In genomic region chr15:89665449-89666146, GRCh38 we compare ENCODE assay signal across 8 cellular contexts. TPM values are rescaled to one million over a fixed set of nuclear protein-coding genes. Genes with fewer than 3 reads are reported as not detected.
DNase-seq lines count a peak whose midpoint lies in the region; ATAC-seq, FAIRE-seq and TF ChIP-seq lines count a peak whose summit lies in the region.
"Had no signal": no experiment of that assay in that cellular context is flagged by ENCODE, and none has a peak within 500 bp of the region (broad histone marks: within the 10 kb centered on the region; RNA-seq: fewer than 3 reads in every experiment).

No MANE protein-coding gene starts in this region.

- no peaks in the 10 kb centered on the region for H3K79me2 ChIP-seq in HepG2 (ENCODE audit: insufficient read depth, low read length)

- H3K36me3 ChIP-seq in HepG2 (replicated peaks in 1 of 2; ENCODE audit: control insufficient read depth in 1 of 2, insufficient read depth in 2 of 2, low read length in 2 of 2) (no peaks in the 10 kb centered on the region), thyroid gland (no peaks in the 10 kb centered on the region)

- peaks cover 9% of the 10 kb centered on the region for H3K4me1 Mint-ChIP-seq in dendritic cell treated with granulocyte-macrophage colony-stimulating factor and Interleukin-4, amounts not matched to agents 40 ng/mL and 50 ng/mL, for 4 days (ENCODE audit: low read depth)

- H3K9me3 ChIP-seq in HepG2 (ENCODE audit: low read length), result no peaks in the 10 kb centered on the region
- H3K9me3 ChIP-seq in thyroid gland, result no peaks in the 10 kb centered on the region

- TF ChIP-seq POLR2A in HepG2 (IDR thresholded peaks at IDR 0.05; ENCODE audit: insufficient read depth in 1 of 2, low read depth in 2 of 2, low read length in 2 of 2), result no peak
- peak in 1 of 2 donors; percentile 35 for TF ChIP-seq POLR2A in thyroid gland (IDR thresholded peaks at IDR 0.05)

- H3K9me3 Mint-ChIP-seq in dendritic cell treated with granulocyte-macrophage colony-stimulating factor and Interleukin-4, amounts not matched to agents 40 ng/mL and 50 ng/mL, for 4 days, result no peaks in the 10 kb centered on the region
- H3K9me3 Mint-ChIP-seq: T-helper 1 cell treated with Interleukin-12 subunit alpha and Interleukin-12 subunit beta and Interleukin-4 antibody, amounts not matched to agents 30 μg/mL and 1 μg/mL, for 36 hours had no signal

- no peak for FAIRE-seq in HepG2 (lab: Jason Lieb, UNC)

- 66% methylated on average over 45 of the region's 72 CpGs for WGBS in HepG2 (ENCODE audit: low lambda C conversion rate)
- 1 to 12% methylated on average over 15 to 25 of the region's 72 CpGs for WGBS in thyroid gland, 2 donors

- H3K27ac ChIP-seq in HepG2 (ENCODE audit: extremely low read length, insufficient read depth, low read length), result no peak overlapping the region
- H3K27ac ChIP-seq in thyroid gland, result peak overlapping the region; percentile 78 to 87 (median 81)

- TF ChIP-seq CTCF in HepG2 (CRISPR knock-in tag; IDR thresholded peaks at IDR 0.05), result no peak
- no peak for TF ChIP-seq CTCF in thyroid gland (IDR thresholded peaks at IDR 0.05)

- TF ChIP-seq EP300 in HepG2 (IDR thresholded peaks at IDR 0.05; ENCODE audit: low read depth in 2 of 2, low read length in 2 of 2) (no peak), HepG2 (CRISPR knock-in tag; IDR thresholded peaks at IDR 0.05; ENCODE audit: borderline replicate concordance) (no peak)

- ATAC-seq in GM19372 (IDR thresholded peaks at IDR 0.05; ENCODE audit: low read depth, unreplicated experiment) (peak; percentile 76), HepG2 (peak; percentile 68), HG03196 (IDR thresholded peaks at IDR 0.05; ENCODE audit: unreplicated experiment) (no peak)

- POLR2A ChIA-PET in HepG2 (lab: Yijun Ruan, JAX), result interaction anchor here (0.9 to 1.1 kb wide), 3 partner anchors 9 to 11 kb away, joined by 3 to 4 read pairs (median 3); no protein-coding TSS in a partner anchor

- peaks cover 30% of the 10 kb centered on the region for H3K27me3 Mint-ChIP-seq in dendritic cell treated with granulocyte-macrophage colony-stimulating factor and Interleukin-4, amounts not matched to agents 40 ng/mL and 50 ng/mL, for 4 days

- in situ Hi-C loops in HepG2 (cut with HindIII; ENCODE audit: extremely low pct_ligation_motif_present, low pct_unique_long_range_greater_than_20kb), result no loop called here

- peak; percentile 30 for DNase-seq in NCI-H460 (ENCODE audit: extremely low read depth, low read depth)
- no peak for DNase-seq in HepG2 (ENCODE audit: low spot score)
- peak; percentile 48 to 50 for DNase-seq in thyroid gland
- no peak for DNase-seq in kidney glomerular epithelial cell (lab: John Stamatoyannopoulos, UW)

- H2AFZ ChIP-seq in HepG2 (ENCODE audit: low read length), result no peak overlapping the region

- no peaks in the 10 kb centered on the region for H4K20me1 ChIP-seq in HepG2 (ENCODE audit: insufficient read depth, low read length)

- H3K36me3 Mint-ChIP-seq in dendritic cell treated with granulocyte-macrophage colony-stimulating factor and Interleukin-4, amounts not matched to agents 40 ng/mL and 50 ng/mL, for 4 days (ENCODE audit: low read depth), result no peaks in the 10 kb centered on the region

- H3K4me1 ChIP-seq in HepG2 (ENCODE audit: insufficient read depth, low read length) (peaks cover 28% of the 10 kb centered on the region), thyroid gland (peaks cover 18 to 29% of the 10 kb centered on the region in 2 donors)

- H3K4me3 ChIP-seq in HepG2 (replicated peaks in 1 of 3; ENCODE audit: insufficient read depth in 1 of 3, low read depth in 2 of 3, low read length in 3 of 3), result peak overlapping the region; percentile 34 to 65 (median 44); a peak in 5 of 6 replicates
- peak overlapping the region in 1 of 3 donors; percentile 25 for H3K4me3 ChIP-seq in thyroid gland (replicated peaks in 1 of 3)

- H3K27me3 ChIP-seq in HepG2 (ENCODE audit: control insufficient read depth in 1 of 2, insufficient read depth in 2 of 2, low read length in 2 of 2) (peaks cover 0 to 1% of the 10 kb centered on the region in 2 experiments; a peak in 1 of 5 replicates), thyroid gland (no peaks in the 10 kb centered on the region)

- TF ChIP-seq RAD21 in HepG2 (CRISPR knock-in tag; IDR thresholded peaks at IDR 0.05), result no peak

- BruUV-seq in HepG2 (replicated peaks; lab: Mats Ljungman, UMichigan), result no TSS peak

- H3K4me2 ChIP-seq in HepG2 (ENCODE audit: low read depth, low read length), result peak overlapping the region; percentile 67

- intact Hi-C loops in dendritic cell treated with granulocyte-macrophage colony-stimulating factor and Interleukin-4, amounts not matched to agents 40 ng/mL and 50 ng/mL, for 4 days (cut with micrococcal nuclease), result no loop called here
- intact Hi-C loops in HepG2 (cut with micrococcal nuclease; ENCODE audit: unreplicated experiment) (no loop called here), thyroid gland (cut with DNase I) (no loop called here)

- CTCF ChIA-PET in HepG2 (lab: Yijun Ruan, JAX; ENCODE audit: low intra/inter-chr PET ratio, low total read pairs), result no interaction called here

- 0 out of 2 replicates have a peak overlapping the region, but pooled peaks have one; percentile 8 for H3K9ac ChIP-seq in HepG2 (ENCODE audit: insufficient read depth, low read depth, low read length)

- peak overlapping the region; percentile 62 for H3K27ac Mint-ChIP-seq in dendritic cell treated with granulocyte-macrophage colony-stimulating factor and Interleukin-4, amounts not matched to agents 40 ng/mL and 50 ng/mL, for 4 days
- H3K27ac Mint-ChIP-seq: T-helper 1 cell treated with Interleukin-12 subunit alpha and Interleukin-12 subunit beta and Interleukin-4 antibody, amounts not matched to agents 30 μg/mL and 1 μg/mL, for 36 hours had no signal

- H3K4me3 Mint-ChIP-seq in dendritic cell treated with granulocyte-macrophage colony-stimulating factor and Interleukin-4, amounts not matched to agents 40 ng/mL and 50 ng/mL, for 4 days, result peak overlapping the region; percentile 58

RNA-seq across cellular contexts. Expression of gene KIF7, which starts 10.3 kb away (rescaled TPM):
- total RNA-seq in NCI-H460 (2014; rRNA removed; shearing (Covaris generic)), result 1.9 and 2.6 TPM in 2 replicates
- polyA plus RNA-seq in NCI-H460 (2014; cell fraction: nucleus; rRNA removed), result 2.0 and 4.5 TPM in 2 replicates
- total RNA-seq in HepG2 (2016; rRNA removed; fragmentation: Illumina TruSeq; extraction: Trizol), result 4.4 and 6.2 TPM in 2 replicates
- 0.26 and 0.40 TPM in 2 replicates for total RNA-seq in HepG2 (2016; cell fraction: cytosol; rRNA removed; fragmentation: Illumina TruSeq; extraction: Trizol; ENCODE audit: low read depth)
- total RNA-seq in HepG2 (2016; cell fraction: insoluble cytoplasmic fraction; rRNA removed; fragmentation: Illumina TruSeq; extraction: Trizol), result 3.6 and 6.7 TPM in 2 replicates
- total RNA-seq in HepG2 (2016; cell fraction: membrane; rRNA removed; fragmentation: Illumina TruSeq; extraction: Trizol), result 0.65 and 0.86 TPM in 2 replicates
- 4.7 and 7.0 TPM in 2 replicates for total RNA-seq in HepG2 (2016; cell fraction: nucleus; rRNA removed; fragmentation: Illumina TruSeq; extraction: Trizol)
- 1.5 and 2.2 TPM in 2 replicates for polyA plus RNA-seq in HepG2 (2011; rRNA removed)
- polyA plus RNA-seq in HepG2 (2011; cell fraction: cytosol; rRNA removed), result 1.0 and 1.3 TPM in 2 replicates
- 7.0 and 11.6 TPM in 2 replicates for polyA plus RNA-seq in HepG2 (2011; cell fraction: nucleus; rRNA removed)
- 1.1 and 1.2 TPM in 2 replicates for polyA plus RNA-seq in HepG2 (2012)
- polyA plus RNA-seq in HepG2 (2016; cell fraction: cytosol; fragmentation: Illumina TruSeq; extraction: Trizol; ENCODE audit: low read depth), result 0.14 and 0.16 TPM in 2 replicates
- polyA plus RNA-seq in HepG2 (2016; cell fraction: insoluble cytoplasmic fraction; fragmentation: Illumina TruSeq; extraction: Trizol; ENCODE audit: low read depth), result 3.4 and 4.0 TPM in 2 replicates
- 0.29 and 0.38 TPM in 2 replicates for polyA plus RNA-seq in HepG2 (2016; cell fraction: membrane; fragmentation: Illumina TruSeq; extraction: Trizol; ENCODE audit: low read depth)
- 12.8 and 16.5 TPM in 2 replicates for polyA plus RNA-seq in HepG2 (2016; cell fraction: nucleus; fragmentation: Illumina TruSeq; extraction: Trizol; ENCODE audit: insufficient read depth, low read depth)
- 0.21 and 4.1 TPM in 2 replicates for polyA minus RNA-seq in HepG2 (2011; rRNA and poly(A)+ RNA removed; ENCODE audit: low replicate concordance)
- 0.89 and 1.2 TPM in 2 replicates for polyA minus RNA-seq in HepG2 (2011; cell fraction: cytosol; rRNA and poly(A)+ RNA removed)
- polyA minus RNA-seq in HepG2 (2011; cell fraction: nucleus; rRNA and poly(A)+ RNA removed), result 3.3 and 3.5 TPM in 2 replicates
- total RNA-seq in thyroid gland, result 10 to 100 TPM in 1 of 4 donors, 1 to 10 TPM in 3; 6.8 to 10.1 (median 8.3) TPM

RNA-seq across cellular contexts. Expression of gene PLIN1, which starts 13.6 kb away (rescaled TPM):
- total RNA-seq in NCI-H460 (2014; rRNA removed; shearing (Covaris generic)), result 0.40 and 0.52 TPM in 2 replicates
- 0.23 and 0.47 TPM in 2 replicates for polyA plus RNA-seq in NCI-H460 (2014; cell fraction: nucleus; rRNA removed)
- total RNA-seq in HepG2 (2016; rRNA removed; fragmentation: Illumina TruSeq; extraction: Trizol) (0.73 and 1.2 TPM in 2 replicates), thyroid gland (1 to 10 TPM; 3.3 to 9.9 (median 6.0) TPM)
- 0.71 TPM in 2 replicates for total RNA-seq in HepG2 (2016; cell fraction: cytosol; rRNA removed; fragmentation: Illumina TruSeq; extraction: Trizol; ENCODE audit: low read depth)
- 0.65 and 1.4 TPM in 2 replicates for total RNA-seq in HepG2 (2016; cell fraction: insoluble cytoplasmic fraction; rRNA removed; fragmentation: Illumina TruSeq; extraction: Trizol)
- 0.34 and 0.76 TPM in 2 replicates for total RNA-seq in HepG2 (2016; cell fraction: membrane; rRNA removed; fragmentation: Illumina TruSeq; extraction: Trizol)
- total RNA-seq in HepG2 (2016; cell fraction: nucleus; rRNA removed; fragmentation: Illumina TruSeq; extraction: Trizol), result 1.3 TPM in 2 replicates
- polyA plus RNA-seq in HepG2 (2011; rRNA removed), result 0.74 and 0.78 TPM in 2 replicates
- 0.16 and 0.60 TPM in 2 replicates for polyA plus RNA-seq in HepG2 (2011; cell fraction: cytosol; rRNA removed)
- 1.6 and 2.1 TPM in 2 replicates for polyA plus RNA-seq in HepG2 (2011; cell fraction: nucleus; rRNA removed)
- 0.49 and 0.54 TPM in 2 replicates for polyA plus RNA-seq in HepG2 (2012)
- 1.5 and 1.7 TPM in 2 replicates for polyA plus RNA-seq in HepG2 (2016; cell fraction: cytosol; fragmentation: Illumina TruSeq; extraction: Trizol; ENCODE audit: low read depth)
- polyA plus RNA-seq in HepG2 (2016; cell fraction: insoluble cytoplasmic fraction; fragmentation: Illumina TruSeq; extraction: Trizol; ENCODE audit: low read depth), result 0.97 and 1.0 TPM in 2 replicates
- polyA plus RNA-seq in HepG2 (2016; cell fraction: membrane; fragmentation: Illumina TruSeq; extraction: Trizol; ENCODE audit: low read depth), result 0.22 and 0.55 TPM in 2 replicates
- polyA plus RNA-seq in HepG2 (2016; cell fraction: nucleus; fragmentation: Illumina TruSeq; extraction: Trizol; ENCODE audit: insufficient read depth, low read depth), result 3.1 and 3.5 TPM in 2 replicates
- polyA minus RNA-seq in HepG2 (2011; rRNA and poly(A)+ RNA removed; ENCODE audit: low replicate concordance), result 0.49 TPM in 1 of 2 replicates, not detected in the other
- polyA minus RNA-seq in HepG2 (2011; cell fraction: cytosol; rRNA and poly(A)+ RNA removed), result not detected in 2 replicates
- 0.87 and 1.4 TPM in 2 replicates for polyA minus RNA-seq in HepG2 (2011; cell fraction: nucleus; rRNA and poly(A)+ RNA removed)

RNA-seq across cellular contexts. Expression of gene PEX11A, which starts 25.0 kb away (rescaled TPM):
- total RNA-seq in NCI-H460 (2014; rRNA removed; shearing (Covaris generic)), result 8.0 and 8.4 TPM in 2 replicates
- polyA plus RNA-seq in NCI-H460 (2014; cell fraction: nucleus; rRNA removed), result 4.4 and 5.1 TPM in 2 replicates
- total RNA-seq in HepG2 (2016; rRNA removed; fragmentation: Illumina TruSeq; extraction: Trizol) (13.9 and 15.1 TPM in 2 replicates), thyroid gland (10 to 100 TPM; 17.4 to 39.5 (median 20.6) TPM)
- total RNA-seq in HepG2 (2016; cell fraction: cytosol; rRNA removed; fragmentation: Illumina TruSeq; extraction: Trizol; ENCODE audit: low read depth), result 4.7 and 7.4 TPM in 2 replicates
- total RNA-seq in HepG2 (2016; cell fraction: insoluble cytoplasmic fraction; rRNA removed; fragmentation: Illumina TruSeq; extraction: Trizol), result 13.4 and 17.5 TPM in 2 replicates
- 13.1 and 13.3 TPM in 2 replicates for total RNA-seq in HepG2 (2016; cell fraction: membrane; rRNA removed; fragmentation: Illumina TruSeq; extraction: Trizol)
- total RNA-seq in HepG2 (2016; cell fraction: nucleus; rRNA removed; fragmentation: Illumina TruSeq; extraction: Trizol), result 10.3 and 14.3 TPM in 2 replicates
- 9.9 and 10.2 TPM in 2 replicates for polyA plus RNA-seq in HepG2 (2011; rRNA removed)
- polyA plus RNA-seq in HepG2 (2011; cell fraction: cytosol; rRNA removed), result 6.7 and 8.8 TPM in 2 replicates
- polyA plus RNA-seq in HepG2 (2011; cell fraction: nucleus; rRNA removed), result 3.8 and 4.1 TPM in 2 replicates
- polyA plus RNA-seq in HepG2 (2012), result 7.1 and 12.4 TPM in 2 replicates
- polyA plus RNA-seq in HepG2 (2016; cell fraction: cytosol; fragmentation: Illumina TruSeq; extraction: Trizol; ENCODE audit: low read depth), result 4.6 and 5.2 TPM in 2 replicates
- 11.8 and 13.2 TPM in 2 replicates for polyA plus RNA-seq in HepG2 (2016; cell fraction: insoluble cytoplasmic fraction; fragmentation: Illumina TruSeq; extraction: Trizol; ENCODE audit: low read depth)
- polyA plus RNA-seq in HepG2 (2016; cell fraction: membrane; fragmentation: Illumina TruSeq; extraction: Trizol; ENCODE audit: low read depth), result 7.2 and 9.6 TPM in 2 replicates
- polyA plus RNA-seq in HepG2 (2016; cell fraction: nucleus; fragmentation: Illumina TruSeq; extraction: Trizol; ENCODE audit: insufficient read depth, low read depth), result 20.5 and 22.2 TPM in 2 replicates
- 11.1 and 11.3 TPM in 2 replicates for polyA minus RNA-seq in HepG2 (2011; rRNA and poly(A)+ RNA removed; ENCODE audit: low replicate concordance)
- polyA minus RNA-seq in HepG2 (2011; cell fraction: cytosol; rRNA and poly(A)+ RNA removed), result 6.5 and 7.1 TPM in 2 replicates
- polyA minus RNA-seq in HepG2 (2011; cell fraction: nucleus; rRNA and poly(A)+ RNA removed), result 4.8 and 7.3 TPM in 2 replicates

RNA-seq across cellular contexts. Expression of gene WDR93, which starts 25.0 kb away (rescaled TPM):
- 0.17 and 0.30 TPM in 2 replicates for total RNA-seq in NCI-H460 (2014; rRNA removed; shearing (Covaris generic))
- polyA plus RNA-seq in NCI-H460 (2014; cell fraction: nucleus; rRNA removed), result not detected in 2 replicates
- total RNA-seq in HepG2 (2016; rRNA removed; fragmentation: Illumina TruSeq; extraction: Trizol) (not detected in 2 replicates), thyroid gland (1 to 10 TPM; 1.1 to 2.3 (median 2.3) TPM)
- total RNA-seq in HepG2 (2016; cell fraction: cytosol; rRNA removed; fragmentation: Illumina TruSeq; extraction: Trizol; ENCODE audit: low read depth), result not detected in 2 replicates
- total RNA-seq in HepG2 (2016; cell fraction: insoluble cytoplasmic fraction; rRNA removed; fragmentation: Illumina TruSeq; extraction: Trizol), result 0.06 TPM in 1 of 2 replicates, not detected in the other
- total RNA-seq in HepG2 (2016; cell fraction: membrane; rRNA removed; fragmentation: Illumina TruSeq; extraction: Trizol), result not detected in 2 replicates
- total RNA-seq in HepG2 (2016; cell fraction: nucleus; rRNA removed; fragmentation: Illumina TruSeq; extraction: Trizol), result not detected in 2 replicates
- polyA plus RNA-seq in HepG2 (2011; rRNA removed), result 0.07 and 0.08 TPM in 2 replicates
- polyA plus RNA-seq in HepG2 (2011; cell fraction: cytosol; rRNA removed), result 0.03 and 0.05 TPM in 2 replicates
- polyA plus RNA-seq in HepG2 (2011; cell fraction: nucleus; rRNA removed), result not detected in 2 replicates
- polyA plus RNA-seq in HepG2 (2012), result not detected in 2 replicates
- polyA plus RNA-seq in HepG2 (2016; cell fraction: cytosol; fragmentation: Illumina TruSeq; extraction: Trizol; ENCODE audit: low read depth), result not detected in 2 replicates
- not detected in 2 replicates for polyA plus RNA-seq in HepG2 (2016; cell fraction: insoluble cytoplasmic fraction; fragmentation: Illumina TruSeq; extraction: Trizol; ENCODE audit: low read depth)
- polyA plus RNA-seq in HepG2 (2016; cell fraction: membrane; fragmentation: Illumina TruSeq; extraction: Trizol; ENCODE audit: low read depth), result not detected in 2 replicates
- not detected in 2 replicates for polyA plus RNA-seq in HepG2 (2016; cell fraction: nucleus; fragmentation: Illumina TruSeq; extraction: Trizol; ENCODE audit: insufficient read depth, low read depth)
- polyA minus RNA-seq in HepG2 (2011; rRNA and poly(A)+ RNA removed; ENCODE audit: low replicate concordance), result 0.14 TPM in 1 of 2 replicates, not detected in the other
- polyA minus RNA-seq in HepG2 (2011; cell fraction: cytosol; rRNA and poly(A)+ RNA removed), result not detected in 2 replicates
- polyA minus RNA-seq in HepG2 (2011; cell fraction: nucleus; rRNA and poly(A)+ RNA removed), result not detected in 2 replicates

Comparison
In these comparisons a context has a peak if more than half of its experiments do, and no peak if none do; other contexts are left out.
1. DNase-seq: peak in NCI-H460 (single experiment) and thyroid gland (2 of 2); none in HepG2 (single experiment) and kidney glomerular epithelial cell (single experiment).